In genomic region chr18:36307513-36307912, GRCh38 we compare ENCODE assay signal across 21 cellular contexts. TPM values are rescaled to one million over a fixed set of nuclear protein-coding genes. Genes with fewer than 3 reads are reported as not detected.
"Had no signal": no experiment of that assay in that cellular context is flagged by ENCODE, and none has a peak within 500 bp of the region (broad histone marks: within the 10 kb centered on the region; RNA-seq: fewer than 3 reads in every experiment).

No MANE protein-coding gene starts in this region.

- H3K9me3 Mint-ChIP-seq: activated B cell treated with CpG ODN at 0.5 μM for 24 hours; activated CD4-positive, alpha-beta memory T cell treated with anti-CD3 and anti-CD28 coated beads for 36 hours; activated naive CD4-positive, alpha-beta T cell treated with anti-CD3 and anti-CD28 coated beads for 36 hours; activated T-helper 2 cell treated with anti-CD3 and anti-CD28 coated beads, Interferon-gamma antibody, Interleukin-2, Interleukin-4, amounts not matched to agents 10 μg/mL and 5 μg/mL and 100 μg/mL, durations not matched to agents 14 hours and 24 hours and 36 hours; central memory CD8-positive, alpha-beta T cell; memory B cell; natural killer cell treated with Interleukin-12 subunit alpha and Interleukin-12 subunit beta and Interleukin-15 and Interleukin-18, amount 100 ng/mL, for 72 hours; T-helper 2 cell treated with Interferon-gamma antibody and Interleukin-4, amounts not matched to agents 5 μg/mL and 100 μg/mL, for 36 hours had no signal

- H3K9me3 ChIP-seq: colonic mucosa, gastrocnemius medialis, heart left ventricle, neutrophil, tibial artery had no signal

- H3K4me1 ChIP-seq: colonic mucosa, tibial artery had no signal

- H3K4me3 ChIP-seq: colonic mucosa, gastrocnemius medialis, heart left ventricle, tibial artery had no signal

- DNase-seq: activated B cell treated with CpG ODN at 0.5 μM for 24 hours; activated CD4-positive, alpha-beta memory T cell treated with anti-CD3 and anti-CD28 coated beads for 36 hours; activated CD4-positive, alpha-beta T cell treated with anti-CD3 and anti-CD28 coated beads for 4 hours; activated CD8-positive, alpha-beta memory T cell treated with anti-CD3 and anti-CD28 coated beads, Interleukin-2, amount 10 ng/mL, durations not matched to agents 7 days and 5 days; activated naive CD4-positive, alpha-beta T cell treated with anti-CD3 and anti-CD28 coated beads for 36 hours; activated T-cell treated with anti-CD3 and anti-CD28 coated beads, Interleukin-2, amount 50 U/mL, for 1 hour; colonic mucosa; gastrocnemius medialis; heart left ventricle; left ventricle myocardium superior; stimulated activated CD4-positive, alpha-beta T cell treated with anti-CD3 and anti-CD28 coated beads, Interleukin-2, amount 100 ng/mL, for 24 hours; stimulated activated naive CD8-positive, alpha-beta T cell treated with anti-CD3 and anti-CD28 coated beads, Interleukin-15, Interleukin-2, amounts not matched to agents 100 U/mL and 50 U/mL, for 24 hours; substantia nigra; tibial artery had no signal

- H3K9ac ChIP-seq: parathyroid adenoma had no signal

- H3K36me3 Mint-ChIP-seq: activated CD4-positive, alpha-beta memory T cell treated with anti-CD3 and anti-CD28 coated beads for 36 hours; activated CD8-positive, alpha-beta memory T cell treated with anti-CD3 and anti-CD28 coated beads, Interleukin-2, amount 10 ng/mL, durations not matched to agents 7 days and 5 days; memory B cell; natural killer cell treated with Interleukin-12 subunit alpha and Interleukin-12 subunit beta and Interleukin-15 and Interleukin-18, amount 100 ng/mL, for 72 hours had no signal

- ATAC-seq: activated CD8-positive, alpha-beta memory T cell treated with anti-CD3 and anti-CD28 coated beads, Interleukin-2, amount 10 ng/mL, durations not matched to agents 7 days and 5 days; gastrocnemius medialis; heart left ventricle; left ventricle myocardium superior; natural killer cell treated with Interleukin-12 subunit alpha and Interleukin-12 subunit beta and Interleukin-15 and Interleukin-18, amount 100 ng/mL, for 72 hours; stimulated activated naive CD8-positive, alpha-beta T cell treated with anti-CD3 and anti-CD28 coated beads, Interleukin-15, Interleukin-2, amounts not matched to agents 100 U/mL and 50 U/mL, for 24 hours had no signal

- H3K4me3 Mint-ChIP-seq: activated B cell treated with CpG ODN at 0.5 μM for 24 hours; activated CD4-positive, alpha-beta memory T cell treated with anti-CD3 and anti-CD28 coated beads for 36 hours; activated CD8-positive, alpha-beta memory T cell treated with anti-CD3 and anti-CD28 coated beads, Interleukin-2, amount 10 ng/mL, durations not matched to agents 7 days and 5 days; activated naive CD4-positive, alpha-beta T cell treated with anti-CD3 and anti-CD28 coated beads for 36 hours; central memory CD8-positive, alpha-beta T cell; memory B cell; natural killer cell treated with Interleukin-12 subunit alpha and Interleukin-12 subunit beta and Interleukin-15 and Interleukin-18, amount 100 ng/mL, for 72 hours; T-helper 2 cell treated with Interferon-gamma antibody and Interleukin-4, amounts not matched to agents 5 μg/mL and 100 μg/mL, for 36 hours had no signal

- H3K27ac ChIP-seq: colonic mucosa, gastrocnemius medialis, neutrophil, parathyroid adenoma, tibial artery had no signal

- H3K27me3 ChIP-seq: colonic mucosa, gastrocnemius medialis, tibial artery had no signal

- H3K4me1 Mint-ChIP-seq: activated B cell treated with CpG ODN at 0.5 μM for 24 hours; activated CD8-positive, alpha-beta memory T cell treated with anti-CD3 and anti-CD28 coated beads, Interleukin-2, amount 10 ng/mL, durations not matched to agents 7 days and 5 days; central memory CD8-positive, alpha-beta T cell; memory B cell had no signal

- H2AFZ ChIP-seq: parathyroid adenoma had no signal

- H3K36me3 ChIP-seq: colonic mucosa, gastrocnemius medialis, heart left ventricle, neutrophil, tibial artery had no signal

- H3K27ac Mint-ChIP-seq: activated B cell treated with CpG ODN at 0.5 μM for 24 hours; activated CD4-positive, alpha-beta memory T cell treated with anti-CD3 and anti-CD28 coated beads for 36 hours; activated CD8-positive, alpha-beta memory T cell treated with anti-CD3 and anti-CD28 coated beads, Interleukin-2, amount 10 ng/mL, durations not matched to agents 7 days and 5 days; activated naive CD4-positive, alpha-beta T cell treated with anti-CD3 and anti-CD28 coated beads for 36 hours; activated T-helper 2 cell treated with anti-CD3 and anti-CD28 coated beads, Interferon-gamma antibody, Interleukin-2, Interleukin-4, amounts not matched to agents 10 μg/mL and 5 μg/mL and 100 μg/mL, durations not matched to agents 14 hours and 24 hours and 36 hours; memory B cell; natural killer cell treated with Interleukin-12 subunit alpha and Interleukin-12 subunit beta and Interleukin-15 and Interleukin-18, amount 100 ng/mL, for 72 hours; T-helper 2 cell treated with Interferon-gamma antibody and Interleukin-4, amounts not matched to agents 5 μg/mL and 100 μg/mL, for 36 hours had no signal

- H3K79me2 ChIP-seq: parathyroid adenoma had no signal

RNA-seq across cellular contexts. Expression of gene FHOD3, which starts 10.0 kb away (rescaled TPM):
- total RNA-seq: activated B cell treated with CpG ODN at 0.5 μM for 24 hours; activated CD4-positive, alpha-beta memory T cell treated with anti-CD3 and anti-CD28 coated beads for 36 hours; activated CD8-positive, alpha-beta memory T cell treated with anti-CD3 and anti-CD28 coated beads, Interleukin-2, amount 10 ng/mL, durations not matched to agents 7 days and 5 days; activated naive CD4-positive, alpha-beta T cell treated with anti-CD3 and anti-CD28 coated beads for 36 hours; activated T-helper 2 cell treated with anti-CD3 and anti-CD28 coated beads, Interferon-gamma antibody, Interleukin-2, Interleukin-4, amounts not matched to agents 10 μg/mL and 5 μg/mL and 100 μg/mL, durations not matched to agents 14 hours and 24 hours and 36 hours; natural killer cell treated with Interleukin-12 subunit alpha and Interleukin-12 subunit beta and Interleukin-15 and Interleukin-18, amount 100 ng/mL, for 72 hours had no signal
